Comparison of ENCODE assay signal across 8 cellular contexts in genomic region chr19:54207193-54207592, GRCh38. TPM values are rescaled to one million over a fixed set of nuclear protein-coding genes. Genes with fewer than 3 reads are reported as not detected.
DNase-seq lines count a peak whose midpoint lies in the region; ATAC-seq, FAIRE-seq and TF ChIP-seq lines count a peak whose summit lies in the region.
"Not testable (repeated sequence)": the region's sequence is repeated elsewhere in the genome, so short reads cannot be mapped to it uniquely, and the experiment has no call there.
"Had no signal": no experiment of that assay in that cellular context is flagged by ENCODE, and none has a peak within 500 bp of the region (broad histone marks: within the 10 kb centered on the region; RNA-seq: fewer than 3 reads in every experiment).

No MANE protein-coding gene starts in this region.

- ATAC-seq in heart left ventricle, result not testable (repeated sequence)

- H3K4me1 Mint-ChIP-seq in astrocyte (ENCODE audit: low read depth, unreplicated experiment) (peaks cover 51% of the 10 kb centered on the region), nephron progenitor cell (peaks cover 94% of the 10 kb centered on the region)

- intact Hi-C loops in heart left ventricle (cut with DNase I), result not testable (repeated sequence)

- peaks cover 98% of the 10 kb centered on the region for H4K20me1 ChIP-seq in astrocyte (ENCODE audit: insufficient read depth, low read length)

- H3K36me3 Mint-ChIP-seq in astrocyte (ENCODE audit: low read depth, unreplicated experiment) (peaks cover 22% of the 10 kb centered on the region), nephron progenitor cell (ENCODE audit: low read depth) (peaks cover 77% of the 10 kb centered on the region)

- H3K27ac Mint-ChIP-seq in astrocyte (ENCODE audit: unreplicated experiment), result not testable (repeated sequence)
- peak overlapping the region; percentile 94 for H3K27ac Mint-ChIP-seq in nephron progenitor cell

- peaks cover 72% of the 10 kb centered on the region for H3K79me2 ChIP-seq in astrocyte (ENCODE audit: insufficient read depth, low read length)

- not testable (repeated sequence) for FAIRE-seq in astrocyte (lab: Jason Lieb, UNC)

- H3K4me1 ChIP-seq in astrocyte (ENCODE audit: insufficient read depth, low read length), result peaks cover 57% of the 10 kb centered on the region
- peaks cover 20 to 90% (median 61%) of the 10 kb centered on the region in 12 donors for H3K4me1 ChIP-seq in heart left ventricle

- TF ChIP-seq POLR2A in heart left ventricle (IDR thresholded peaks at IDR 0.05), result not testable (repeated sequence)

- not testable (repeated sequence) for H3K9me3 Mint-ChIP-seq in astrocyte (ENCODE audit: unreplicated experiment); nephron progenitor cell

- H3K27me3 Mint-ChIP-seq in astrocyte (ENCODE audit: low read depth, unreplicated experiment); nephron progenitor cell (ENCODE audit: low read depth, poor library complexity): not testable (repeated sequence)

- not testable (repeated sequence) for H2AFZ ChIP-seq in astrocyte (ENCODE audit: low read depth, low read length)

- DNase-seq in GM12865 (ENCODE audit: low read depth) (peak; percentile 18), heart left ventricle (peak in 1 of 5 donors; percentile 46)
- peak; percentile 65 for DNase-seq in activated CD8-positive, alpha-beta memory T cell treated with anti-CD3 and anti-CD28 coated beads for 24 hours
- not testable (repeated sequence) for DNase-seq in astrocyte (ENCODE audit: low read depth); nephron progenitor cell; substantia nigra (lab: John Stamatoyannopoulos, UW)

- peaks cover 47% of the 10 kb centered on the region for H3K36me3 ChIP-seq in astrocyte (ENCODE audit: insufficient read depth, low read length)
- H3K36me3 ChIP-seq in heart left ventricle, result peaks cover 2 to 63% (median 59%) of the 10 kb centered on the region in 9 donors

- H3K9ac ChIP-seq in astrocyte (ENCODE audit: low read length), result peak overlapping the region; percentile 24

- H3K27me3 ChIP-seq in astrocyte (ENCODE audit: insufficient read depth, low read length); heart left ventricle: not testable (repeated sequence)

- not testable (repeated sequence) for H3K4me3 Mint-ChIP-seq in astrocyte (ENCODE audit: unreplicated experiment); nephron progenitor cell

- not testable (repeated sequence) for H3K9me3 ChIP-seq in astrocyte (ENCODE audit: insufficient read depth, low read depth, low read length); heart left ventricle

- 72 to 80% (median 77%) methylated on average over 23 of the region's 23 CpGs for WGBS in heart left ventricle, 4 donors

- not testable (repeated sequence) for H3K27ac ChIP-seq in astrocyte (ENCODE audit: low read depth, low read length)
- H3K27ac ChIP-seq in heart left ventricle (peak overlapping the region in 7 of 12 donors; percentile 30 to 91 (median 50)), substantia nigra (ENCODE audit: low read depth, low read length, poor library complexity, severe bottlenecking) (peak overlapping the region; percentile 15)

- not testable (repeated sequence) for H3K4me2 ChIP-seq in astrocyte (ENCODE audit: low read length)

- not testable (repeated sequence) for H3K4me3 ChIP-seq in GM12865 (ENCODE audit: low read depth, low read length); astrocyte (ENCODE audit: insufficient read depth, low read depth, low read length)
- peak overlapping the region in 1 of 12 donors; percentile 58 for H3K4me3 ChIP-seq in heart left ventricle

- not testable (repeated sequence) for TF ChIP-seq CTCF in GM12865 (IDR thresholded peaks at IDR 0.05; ENCODE audit: insufficient read depth, low read depth, low read length, missing control alignments); astrocyte (IDR thresholded peaks at IDR 0.05; ENCODE audit: insufficient read depth, low read depth, low read length); heart left ventricle (IDR thresholded peaks at IDR 0.05); nephron progenitor cell (IDR thresholded peaks at IDR 0.05)

RNA-seq across cellular contexts. Expression of gene RPS9, which starts 6.5 kb away (rescaled TPM):
- 685 and 779 TPM in 2 replicates for total RNA-seq in astrocyte
- total RNA-seq in heart left ventricle, result 100 to 1,000 TPM; 551 to 937 (median 684) TPM
- polyA plus RNA-seq in heart left ventricle, result 1,000 to 10,000 TPM; 1,306 to 2,068 TPM

RNA-seq across cellular contexts. Expression of gene LILRB3, which starts 15.6 kb away (rescaled TPM):
- total RNA-seq in astrocyte, result not detected in 2 replicates
- 10 to 100 TPM in 2 of 9 donors, 1 to 10 TPM in 6, under 1 TPM in 1; 0.54 to 31.4 (median 3.8) TPM for total RNA-seq in heart left ventricle
- 1 to 10 TPM; 1.3 to 3.7 TPM for polyA plus RNA-seq in heart left ventricle
- total RNA-seq: dermis blood vessel endothelial cell, IMR-90 had no signal
- polyA plus RNA-seq: IMR-90 had no signal

RNA-seq across cellular contexts. Expression of gene TSEN34, which starts 16.1 kb away (rescaled TPM):
- 50.1 and 52.6 TPM in 2 replicates for total RNA-seq in astrocyte
- total RNA-seq in heart left ventricle, result 10 to 100 TPM; 13.2 to 48.9 (median 23.5) TPM
- polyA plus RNA-seq in heart left ventricle, result 10 to 100 TPM; 10.2 to 35.1 TPM

RNA-seq across cellular contexts. Expression of gene MBOAT7, which starts 17.8 kb away (rescaled TPM):
- 145 and 162 TPM in 2 replicates for total RNA-seq in astrocyte
- 10 to 100 TPM; 11.3 to 37.3 (median 19.6) TPM for total RNA-seq in heart left ventricle
- polyA plus RNA-seq in heart left ventricle, result 10 to 100 TPM in 1 of 2 donors, 1 to 10 TPM in 1; 9.8 to 25.6 TPM

RNA-seq across cellular contexts. Expression of gene TMC4, which starts 34.2 kb away (rescaled TPM):
- 0.94 and 1.9 TPM in 2 replicates for total RNA-seq in astrocyte
- 1 to 10 TPM in 7 of 9 donors, under 1 TPM in 1, not detected in 1; 0.58 to 4.5 (median 2.1) TPM for total RNA-seq in heart left ventricle
- 1 to 10 TPM; 1.2 to 3.6 TPM for polyA plus RNA-seq in heart left ventricle
